25 cellular contexts compared by ENCODE assay signal in genomic region chr19:2659856-2660432, GRCh38.
"Had no signal": no experiment of that assay in that cellular context is flagged by ENCODE, and none has a peak within 500 bp of the region (broad histone marks: within the 10 kb centered on the region; RNA-seq: fewer than 3 reads in every experiment).

No MANE protein-coding gene starts in this region.

- H3K36me3 Mint-ChIP-seq: activated naive CD8-positive, alpha-beta T cell treated with anti-CD3 and anti-CD28 coated beads for 36 hours; natural killer cell had no signal

- H3K4me3 Mint-ChIP-seq: activated CD8-positive, alpha-beta T cell treated with anti-CD3 and anti-CD28 coated beads, Interleukin-2, amount 10 ng/mL, durations not matched to agents 7 days and 5 days; activated naive CD4-positive, alpha-beta T cell treated with anti-CD3 and anti-CD28 coated beads for 36 hours; activated naive CD8-positive, alpha-beta T cell treated with anti-CD3 and anti-CD28 coated beads for 36 hours; natural killer cell; stimulated activated memory B cell treated with anti-CD40 and anti-IgM and Interleukin-4, amounts not matched to agents 10 μg/mL and 1 μg/mL and 100 μg/mL, for 72 hours; T-helper 17 cell; WTC11 had no signal

- H3K27me3 Mint-ChIP-seq: activated naive CD8-positive, alpha-beta T cell treated with anti-CD3 and anti-CD28 coated beads for 36 hours; stimulated activated memory B cell treated with anti-CD40 and anti-IgM and Interleukin-4, amounts not matched to agents 10 μg/mL and 1 μg/mL and 100 μg/mL, for 72 hours; T-helper 17 cell had no signal

- ATAC-seq: activated CD8-positive, alpha-beta T cell treated with anti-CD3 and anti-CD28 coated beads, Interleukin-2, amount 10 ng/mL, durations not matched to agents 7 days and 5 days; body of pancreas; gastrocnemius medialis; left lung; lower lobe of right lung; natural killer cell; stimulated activated memory B cell treated with anti-CD40 and anti-IgM and Interleukin-4, amounts not matched to agents 10 μg/mL and 1 μg/mL and 100 μg/mL, for 72 hours; T-helper 17 cell; WTC11 had no signal

- DNase-seq: activated CD8-positive, alpha-beta T cell treated with anti-CD3 and anti-CD28 coated beads, Interleukin-2, amount 10 ng/mL, durations not matched to agents 7 days and 5 days; activated effector memory CD4-positive, alpha-beta T cell treated with Interleukin-2 at 50 U/mL for 16 hours; activated naive CD4-positive, alpha-beta T cell treated with anti-CD3 and anti-CD28 coated beads for 36 hours; activated naive CD8-positive, alpha-beta T cell treated with anti-CD3 and anti-CD28 coated beads for 36 hours; activated T-cell treated with anti-CD3 and anti-CD28 coated beads for 4 hours; adrenal gland; aorta; body of pancreas; cerebellar nuclear complex; colonic mucosa; effector memory CD4-positive, alpha-beta T cell; erythroblast; gastrocnemius medialis; glutamatergic neuron; lower lobe of right lung; mesendoderm; natural killer cell; stimulated activated CD4-positive, alpha-beta T cell treated with anti-CD3 and anti-CD28 coated beads, Interleukin-1b, Interleukin-23, amount 100 ng/mL, for 48 hours; stimulated activated CD4-positive, alpha-beta T cell treated with anti-CD3 and anti-CD28 coated beads, Interleukin-4, amount 100 ng/mL, for 4 hours; stimulated activated CD8-positive, alpha-beta memory T cell treated with anti-CD3 and anti-CD28 coated beads, Interleukin-4, amount 100 ng/mL, for 48 hours; T-helper 17 cell; T1000 had no signal

- H3K4me1 Mint-ChIP-seq: activated naive CD8-positive, alpha-beta T cell treated with anti-CD3 and anti-CD28 coated beads for 36 hours; natural killer cell; T-helper 17 cell; WTC11 had no signal

- H3K27ac Mint-ChIP-seq: activated CD8-positive, alpha-beta T cell treated with anti-CD3 and anti-CD28 coated beads, Interleukin-2, amount 10 ng/mL, durations not matched to agents 7 days and 5 days; activated naive CD4-positive, alpha-beta T cell treated with anti-CD3 and anti-CD28 coated beads for 36 hours; activated naive CD8-positive, alpha-beta T cell treated with anti-CD3 and anti-CD28 coated beads for 36 hours; natural killer cell; T-helper 17 cell; WTC11 had no signal

- H3K9me3 Mint-ChIP-seq: activated naive CD4-positive, alpha-beta T cell treated with anti-CD3 and anti-CD28 coated beads for 36 hours; stimulated activated memory B cell treated with anti-CD40 and anti-IgM and Interleukin-4, amounts not matched to agents 10 μg/mL and 1 μg/mL and 100 μg/mL, for 72 hours had no signal
